ENCODE assay signal across 8 cellular contexts in genomic region chr22:23218053-23218866, GRCh38. TPM values are rescaled to one million over a fixed set of nuclear protein-coding genes. Genes with fewer than 3 reads are reported as not detected.
DNase-seq lines count a peak whose midpoint lies in the region; ATAC-seq and TF ChIP-seq lines count a peak whose summit lies in the region.

No MANE protein-coding gene starts in this region.

- H3K9me2 ChIP-seq in OCI-LY7 (ENCODE audit: insufficient read depth, low read length) = no peaks in the 10 kb centered on the region

- H3K9me3 ChIP-seq in OCI-LY7 (ENCODE audit: low read length) (no peaks in the 10 kb centered on the region), esophagus squamous epithelium (no peaks in the 10 kb centered on the region)

- peaks cover 80% of the 10 kb centered on the region for H3K4me1 Mint-ChIP-seq in Calu3 (ENCODE audit: low read depth, unreplicated experiment)

- H3K27ac ChIP-seq in OCI-LY7 (ENCODE audit: low read depth, low read length, poor library complexity, severe bottlenecking) (peak overlapping the region; percentile 83), esophagus squamous epithelium (peak overlapping the region in 3 of 4 donors; percentile 44 to 79 (median 66)), rectal smooth muscle tissue (ENCODE audit: low read depth, low read length) (no peak overlapping the region)

- peaks cover 34% of the 10 kb centered on the region; the same call in 1 of the 2 replicates for H3K79me2 ChIP-seq in OCI-LY7 (ENCODE audit: insufficient read depth, low read depth, low read length)

- POLR2A ChIA-PET in OCI-LY7 (lab: Charles Lee) = interaction anchor here (0.6 to 1.7 kb wide), 5 partner anchors 9 to 214 kb away, joined by 3 to 5 read pairs (median 4); no protein-coding TSS in a partner anchor

- CTCF ChIA-PET in Calu3 (lab: Charles Lee) (no interaction called here), OCI-LY7 (lab: Charles Lee; ENCODE audit: unreplicated experiment) (interaction anchor here (0.9 to 2.9 kb wide), 2 partner anchors 10 to 52 kb away, joined by 3 to 8 read pairs; no protein-coding TSS in a partner anchor)

- peak overlapping the region; percentile 6 for H3K4me3 Mint-ChIP-seq in Calu3 (ENCODE audit: low read depth, unreplicated experiment)

- H3K27me3 Mint-ChIP-seq in Calu3 (ENCODE audit: unreplicated experiment) = no peaks in the 10 kb centered on the region

- 47 to 100% methylated on average over 1 to 7 of the region's 12 CpGs for WGBS in esophagus squamous epithelium, 2 donors

- peak overlapping the region; percentile 98 for H3K4me2 ChIP-seq in OCI-LY7 (ENCODE audit: low read length)

- no peak for ATAC-seq in HG02623 (IDR thresholded peaks at IDR 0.05; ENCODE audit: unreplicated experiment)

- H3K36me3 ChIP-seq in OCI-LY7 (ENCODE audit: insufficient read depth, low read length) = no peaks in the 10 kb centered on the region
- H3K36me3 ChIP-seq in esophagus squamous epithelium = no peaks in the 10 kb centered on the region
- H3K36me3 ChIP-seq in rectal smooth muscle tissue (ENCODE audit: control insufficient read depth, insufficient read depth, low read length) = no peaks in the 10 kb centered on the region

- peak overlapping the region; percentile 65 for H3K4me3 ChIP-seq in OCI-LY7 (ENCODE audit: low read depth, low read length, poor library complexity, severe bottlenecking)
- no peak overlapping the region for H3K4me3 ChIP-seq in esophagus squamous epithelium
- H3K4me3 ChIP-seq in rectal smooth muscle tissue (ENCODE audit: low read length) = peak overlapping the region; percentile 9

- H3K36me3 Mint-ChIP-seq in Calu3 (ENCODE audit: insufficient read depth, unreplicated experiment) = no peaks in the 10 kb centered on the region

- TF ChIP-seq CTCF in Calu3 (IDR thresholded peaks at IDR 0.05; ENCODE audit: unreplicated experiment) = no peak
- TF ChIP-seq CTCF in OCI-LY7 (conservative IDR thresholded peaks at IDR 0.05; ENCODE audit: low read length) = no peak
- TF ChIP-seq CTCF in esophagus squamous epithelium (IDR thresholded peaks at IDR 0.05) = no peak

- H3K27ac Mint-ChIP-seq in Calu3 (ENCODE audit: unreplicated experiment) = peak overlapping the region; percentile 5

- H3K9ac ChIP-seq in rectal smooth muscle tissue (ENCODE audit: low read length) = no peak overlapping the region

- H3K27me3 ChIP-seq in esophagus squamous epithelium = no peaks in the 10 kb centered on the region
- H3K27me3 ChIP-seq in rectal smooth muscle tissue (ENCODE audit: control insufficient read depth, insufficient read depth, low read length) = no peaks in the 10 kb centered on the region

- no peak for DNase-seq in Calu3
- no peak for DNase-seq in OCI-LY7 (ENCODE audit: low spot score)
- no peak for DNase-seq in esophagus squamous epithelium (lab: John Stamatoyannopoulos, UW)
- no peak for DNase-seq in SK-N-DZ (ENCODE audit: low spot score)
- no peak for DNase-seq in KG1 (lab: John Stamatoyannopoulos, UW)
- DNase-seq in RPMI8226 = no peak

- H3K4me1 ChIP-seq in OCI-LY7 (ENCODE audit: insufficient read depth, low read length, poor library complexity, severe bottlenecking) (peaks cover 65% of the 10 kb centered on the region), esophagus squamous epithelium (peaks cover 43 to 99% (median 88%) of the 10 kb centered on the region in 3 donors), rectal smooth muscle tissue (ENCODE audit: control insufficient read depth, insufficient read depth, low read length) (peaks cover 3% of the 10 kb centered on the region)

- no TSS peak for BruUV-seq in Calu3 (replicated peaks; lab: Mats Ljungman, UMichigan)
- BruUV-seq in OCI-LY7 (replicated peaks; lab: Mats Ljungman, UMichigan) = no TSS peak

- intact Hi-C loops in Calu3 (cut with micrococcal nuclease; ENCODE audit: unreplicated experiment) (loop anchor here (2.0 kb wide), 1 partner anchor 35 kb away; no protein-coding TSS in a partner anchor), OCI-LY7 (cut with micrococcal nuclease; ENCODE audit: unreplicated experiment) (no loop called here), esophagus squamous epithelium (cut with DNase I) (no loop called here)

- no peak overlapping the region for H2AFZ ChIP-seq in OCI-LY7 (ENCODE audit: low read length)

- no peaks in the 10 kb centered on the region; the same call in 1 of the 2 replicates for H4K20me1 ChIP-seq in OCI-LY7 (ENCODE audit: insufficient read depth, low read length)

- TF ChIP-seq POLR2A in esophagus squamous epithelium (IDR thresholded peaks at IDR 0.05) = no peak

- H3K9me3 Mint-ChIP-seq in Calu3 (ENCODE audit: low read depth, unreplicated experiment) = no peaks in the 10 kb centered on the region

RNA-seq across cellular contexts. Expression of gene BCR, which starts 38.0 kb away (rescaled TPM):
- 83.6 and 91.0 TPM in 2 replicates for total RNA-seq in Calu3 (2022)
- 46.5 and 51.3 TPM in 2 replicates for total RNA-seq in OCI-LY7 (2014; rRNA removed; shearing (Covaris generic))
- total RNA-seq in OCI-LY7 (2022) = 38.7 and 42.2 TPM in 2 replicates
- total RNA-seq in esophagus squamous epithelium = 10 to 100 TPM; 38.7 to 50.0 (median 47.5) TPM
- polyA plus RNA-seq in SK-N-DZ (2014; cell fraction: cytosol; rRNA removed) = 28.3 and 44.3 TPM in 2 replicates
- 31.4 and 49.4 TPM in 2 replicates for polyA plus RNA-seq in SK-N-DZ (2014; cell fraction: nucleus; rRNA removed)

Comparison
In these comparisons a context has a peak if more than half of its experiments do, and no peak if none do; other contexts are left out.
1. H3K4me3 ChIP-seq: peak in OCI-LY7 (single experiment) and rectal smooth muscle tissue (single experiment); none in esophagus squamous epithelium (0 of 4).